Comparison of ENCODE assay signal across 15 cellular contexts in the genomic region with DNA sequence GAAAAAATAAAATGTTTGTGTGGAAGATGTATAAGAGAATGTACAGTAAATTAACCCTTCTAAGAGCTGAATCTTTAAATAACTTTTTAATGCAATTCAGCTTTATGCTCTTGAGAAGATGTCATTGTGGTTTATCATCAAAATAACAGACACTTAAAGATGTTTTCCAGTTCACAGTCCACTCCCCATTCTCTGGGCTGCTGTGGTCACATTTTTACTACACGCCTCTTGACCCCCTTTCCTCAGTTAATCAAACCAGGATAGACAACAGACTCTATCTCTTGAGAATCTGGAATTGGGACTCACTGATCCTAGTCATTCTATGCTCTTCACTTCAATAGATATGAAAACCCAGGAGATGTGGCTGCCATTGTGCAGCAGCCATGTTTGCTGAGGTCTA.
DNase-seq lines count a peak whose midpoint lies in the region; ATAC-seq and TF ChIP-seq lines count a peak whose summit lies in the region.
"Had no signal": no experiment of that assay in that cellular context is flagged by ENCODE, and none has a peak within 500 bp of the region (broad histone marks: within the 10 kb centered on the region; RNA-seq: fewer than 3 reads in every experiment).

No MANE protein-coding gene starts in this region.

- H3K27me3 Mint-ChIP-seq in activated naive CD8-positive, alpha-beta T cell: no peaks in the 10 kb centered on the region
- H3K27me3 Mint-ChIP-seq in activated naive CD8-positive, alpha-beta T cell treated with anti-CD3 and anti-CD28 coated beads, Interleukin-2, amount 50 U/mL, for 24 hours: peaks cover 7% of the 10 kb centered on the region

- ATAC-seq in activated naive CD8-positive, alpha-beta T cell treated with anti-CD3 and anti-CD28 coated beads, Interleukin-2, amount 50 U/mL, for 24 hours: no peak
- ATAC-seq in GM18520 (IDR thresholded peaks at IDR 0.05; ENCODE audit: unreplicated experiment): no peak
- no peak for ATAC-seq in GM21367 (IDR thresholded peaks at IDR 0.05; ENCODE audit: unreplicated experiment)
- ATAC-seq: HCT116 had no signal

- intact Hi-C loops in tibial artery (cut with DNase I; ENCODE audit: low total_unique reads): no loop called here

- H3K36me3 Mint-ChIP-seq in activated naive CD8-positive, alpha-beta T cell: no peaks in the 10 kb centered on the region
- no peaks in the 10 kb centered on the region for H3K36me3 Mint-ChIP-seq in activated naive CD8-positive, alpha-beta T cell treated with anti-CD3 and anti-CD28 coated beads, Interleukin-2, amount 50 U/mL, for 24 hours (ENCODE audit: low read depth)

- peak overlapping the region; percentile 52 to 60 for H3K27ac ChIP-seq in tibial artery
- H3K27ac ChIP-seq: HL-60 had no signal

- no peaks in the 10 kb centered on the region for H3K27me3 ChIP-seq in tibial artery

- peaks cover 3% of the 10 kb centered on the region for H3K4me1 Mint-ChIP-seq in activated naive CD8-positive, alpha-beta T cell (ENCODE audit: low read depth)
- peaks cover 17% of the 10 kb centered on the region for H3K4me1 Mint-ChIP-seq in activated naive CD8-positive, alpha-beta T cell treated with anti-CD3 and anti-CD28 coated beads, Interleukin-2, amount 50 U/mL, for 24 hours

- H3K4me1 ChIP-seq in tibial artery: peaks cover 0 to 19% (median 2%) of the 10 kb centered on the region in 4 donors

- H3K4me3 ChIP-seq in astrocyte of the spinal cord (ENCODE audit: low read depth, low read length) (no peak overlapping the region), tibial artery (no peak overlapping the region)

- no peaks in the 10 kb centered on the region for H3K9me3 Mint-ChIP-seq in activated naive CD8-positive, alpha-beta T cell (ENCODE audit: low read depth)
- H3K9me3 Mint-ChIP-seq in activated naive CD8-positive, alpha-beta T cell treated with anti-CD3 and anti-CD28 coated beads, Interleukin-2, amount 50 U/mL, for 24 hours: peaks cover 7% of the 10 kb centered on the region

- H3K36me3 ChIP-seq in tibial artery: no peaks in the 10 kb centered on the region

- no peak for DNase-seq in activated naive CD8-positive, alpha-beta T cell treated with anti-CD3 and anti-CD28 coated beads, Interleukin-2, amount 50 U/mL, for 24 hours
- peak; percentile 28 for DNase-seq in astrocyte of the spinal cord (ENCODE audit: low read depth, low spot score)
- peak; percentile 48 for DNase-seq in iris pigment epithelial cell (ENCODE audit: low read depth)
- DNase-seq in tibial artery: no peak
- no peak for DNase-seq in SKM-1 treated with dmso at 0.1 percent for 144 hours (lab: John Stamatoyannopoulos, UW; ENCODE audit: unreplicated experiment)
- DNase-seq: C1 segment of cervical spinal cord, DMS79 treated with DMSO at 0.1 percent for 48 hours, NCI-H1417 treated with DMSO at 0.1 percent for 48 hours, NCI-H1930, NCI-H748 treated with DMSO at 0.1 percent for 48 hours had no signal

- peak overlapping the region; percentile 56 for H3K27ac Mint-ChIP-seq in activated naive CD8-positive, alpha-beta T cell
- no peak overlapping the region for H3K27ac Mint-ChIP-seq in activated naive CD8-positive, alpha-beta T cell treated with anti-CD3 and anti-CD28 coated beads, Interleukin-2, amount 50 U/mL, for 24 hours

- no peak overlapping the region for H3K4me3 Mint-ChIP-seq in activated naive CD8-positive, alpha-beta T cell
- no peak overlapping the region for H3K4me3 Mint-ChIP-seq in activated naive CD8-positive, alpha-beta T cell treated with anti-CD3 and anti-CD28 coated beads, Interleukin-2, amount 50 U/mL, for 24 hours

- H3K9me3 ChIP-seq in tibial artery: no peaks in the 10 kb centered on the region

- in situ Hi-C loops in astrocyte of the spinal cord (cut with HindIII; ENCODE audit: low sequenced_read_pairs): no loop called here

- TF ChIP-seq CTCF in astrocyte of the spinal cord (IDR thresholded peaks at IDR 0.05; ENCODE audit: low read depth, low read length) (no peak), tibial artery (IDR thresholded peaks at IDR 0.05) (no peak)

Comparison
In these comparisons a context has a peak if more than half of its experiments do, and no peak if none do; other contexts are left out.
1. DNase-seq: peak in astrocyte of the spinal cord (single experiment) and iris pigment epithelial cell (single experiment); none in activated naive CD8-positive, alpha-beta T cell treated with anti-CD3 and anti-CD28 coated beads, Interleukin-2, amount 50 U/mL, for 24 hours (single experiment), tibial artery (0 of 2) and SKM-1 treated with dmso at 0.1 percent for 144 hours (single experiment).